In the genomic region with DNA sequence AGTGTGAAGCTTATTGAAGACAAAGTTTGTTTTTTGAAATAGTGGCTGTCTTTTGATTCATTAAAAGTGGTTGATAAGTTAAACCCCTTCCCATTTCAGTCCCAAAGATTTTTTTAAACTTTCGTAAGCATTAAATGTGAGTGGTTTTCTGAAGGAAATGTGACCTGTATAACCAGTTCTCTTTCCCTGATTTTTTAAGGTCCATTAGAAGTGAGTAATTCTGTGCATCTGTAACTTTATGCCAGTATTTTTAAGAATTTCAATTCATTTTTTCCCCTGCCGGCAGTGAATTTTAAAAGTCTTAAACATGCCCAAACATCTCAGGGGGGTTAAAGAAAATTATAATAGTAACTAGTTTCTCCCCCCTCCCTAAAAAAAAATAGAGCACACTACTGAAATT, we compare ENCODE assay signal across 24 cellular contexts.
"Had no signal": no experiment of that assay in that cellular context is flagged by ENCODE, and none has a peak within 500 bp of the region (broad histone marks: within the 10 kb centered on the region; RNA-seq: fewer than 3 reads in every experiment).

No MANE protein-coding gene starts in this region.

- H3K4me3 ChIP-seq: colonic mucosa, heart right ventricle, left ventricle myocardium inferior, lung, psoas muscle, right lobe of liver, testis, tibial nerve, upper lobe of right lung, vagina had no signal

- H3K27me3 ChIP-seq: colonic mucosa, neutrophil, right lobe of liver, testis, tibial nerve, upper lobe of right lung, vagina had no signal

- ATAC-seq: esophagus mucosa; heart right ventricle; natural killer cell treated with Interleukin-12 subunit alpha and Interleukin-12 subunit beta and Interleukin-15 and Interleukin-18, amount 100 ng/mL, for 72 hours; psoas muscle; right lobe of liver; stimulated activated memory B cell treated with anti-CD40 and anti-IgM and Interleukin-4, amounts not matched to agents 10 μg/mL and 1 μg/mL and 100 μg/mL, for 72 hours; upper lobe of right lung had no signal

- H3K27me3 Mint-ChIP-seq: stimulated activated memory B cell treated with anti-CD40 and anti-IgM and Interleukin-4, amounts not matched to agents 10 μg/mL and 1 μg/mL and 100 μg/mL, for 72 hours had no signal

- H3K9me3 ChIP-seq: colonic mucosa, neutrophil, psoas muscle, right lobe of liver, testis, upper lobe of right lung, vagina had no signal

- H3K36me3 Mint-ChIP-seq: immature natural killer cell; natural killer cell treated with Interleukin-12 subunit alpha and Interleukin-12 subunit beta and Interleukin-15 and Interleukin-18, amount 100 ng/mL, for 72 hours; stimulated activated memory B cell treated with anti-CD40 and anti-IgM and Interleukin-4, amounts not matched to agents 10 μg/mL and 1 μg/mL and 100 μg/mL, for 72 hours had no signal

- FAIRE-seq: frontal cortex, keratinocyte had no signal

- H3K4me3 Mint-ChIP-seq: immature natural killer cell; natural killer cell treated with Interleukin-12 subunit alpha and Interleukin-12 subunit beta and Interleukin-15 and Interleukin-18, amount 100 ng/mL, for 72 hours; stimulated activated memory B cell treated with anti-CD40 and anti-IgM and Interleukin-4, amounts not matched to agents 10 μg/mL and 1 μg/mL and 100 μg/mL, for 72 hours; stimulated activated naive CD8-positive, alpha-beta T cell treated with anti-CD3 and anti-CD28 coated beads, Interleukin-15, Interleukin-2, amounts not matched to agents 100 ng/mL and 50 ng/mL, for 24 hours had no signal

- H3K4me1 ChIP-seq: colonic mucosa, heart right ventricle, left ventricle myocardium inferior, psoas muscle, right lobe of liver, testis, tibial nerve, upper lobe of right lung, vagina had no signal

- H3K27ac Mint-ChIP-seq: immature natural killer cell; natural killer cell treated with Interleukin-12 subunit alpha and Interleukin-12 subunit beta and Interleukin-15 and Interleukin-18, amount 100 ng/mL, for 72 hours; stimulated activated memory B cell treated with anti-CD40 and anti-IgM and Interleukin-4, amounts not matched to agents 10 μg/mL and 1 μg/mL and 100 μg/mL, for 72 hours; stimulated activated naive CD8-positive, alpha-beta T cell treated with anti-CD3 and anti-CD28 coated beads, Interleukin-15, Interleukin-2, amounts not matched to agents 100 ng/mL and 50 ng/mL, for 24 hours had no signal

- H3K4me1 Mint-ChIP-seq: immature natural killer cell; stimulated activated memory B cell treated with anti-CD40 and anti-IgM and Interleukin-4, amounts not matched to agents 10 μg/mL and 1 μg/mL and 100 μg/mL, for 72 hours had no signal

- H3K36me3 ChIP-seq: colonic mucosa, heart right ventricle, left ventricle myocardium inferior, neutrophil, right lobe of liver, tibial nerve, upper lobe of right lung, vagina had no signal

- DNase-seq: colonic mucosa; dermis blood vessel endothelial cell; effector CD4-positive, alpha-beta T cell; heart right ventricle; hypothalamus; immature natural killer cell; left ventricle myocardium inferior; mesenchymal stem cell; midbrain; psoas muscle; right lobe of liver; stimulated activated CD4-positive, alpha-beta T cell treated with anti-CD3 and anti-CD28 coated beads, Interleukin-4, amount 100 ng/mL, for 24 hours; testis; upper lobe of right lung had no signal

- H3K27ac ChIP-seq: colonic mucosa, heart right ventricle, left ventricle myocardium inferior, neutrophil, psoas muscle, right lobe of liver, testis, tibial nerve, upper lobe of right lung, vagina had no signal
